Comparison of ENCODE assay signal across 20 cellular contexts in the genomic region with DNA sequence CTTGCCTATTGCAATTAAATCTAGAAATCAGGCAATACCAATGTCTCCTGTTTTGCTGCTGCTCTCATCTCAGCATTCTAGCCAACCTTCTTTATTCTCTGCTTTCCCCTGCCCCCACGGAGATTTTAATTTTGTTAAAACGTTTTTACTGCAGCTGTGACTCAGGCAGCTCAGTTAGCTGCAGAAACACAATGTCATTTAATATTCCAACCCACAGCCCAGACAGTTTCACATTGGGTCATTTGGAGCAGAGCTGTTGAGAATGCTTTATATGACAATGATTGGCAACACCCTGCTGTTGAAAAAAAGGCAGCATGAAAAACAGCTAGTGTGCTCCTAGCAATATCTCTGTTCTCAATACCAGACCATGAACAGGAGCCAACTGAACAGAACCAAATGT. TPM values are rescaled to one million over a fixed set of nuclear protein-coding genes. Genes with fewer than 3 reads are reported as not detected.
DNase-seq lines count a peak whose midpoint lies in the region; ATAC-seq and TF ChIP-seq lines count a peak whose summit lies in the region.
"Had no signal": no experiment of that assay in that cellular context is flagged by ENCODE, and none has a peak within 500 bp of the region (broad histone marks: within the 10 kb centered on the region; RNA-seq: fewer than 3 reads in every experiment).

No MANE protein-coding gene starts in this region.

- intact Hi-C loops in prostate gland (cut with DNase I): no loop called here

- WGBS in prostate gland: 25% methylated on average over 2 of the region's 2 CpGs

- H3K4me3 Mint-ChIP-seq in endothelial cell (ENCODE audit: unreplicated experiment): no peak overlapping the region
- H3K4me3 Mint-ChIP-seq: IgD-negative memory B cell had no signal

- peaks cover 5% of the 10 kb centered on the region for H3K27me3 Mint-ChIP-seq in endothelial cell (ENCODE audit: unreplicated experiment)
- H3K27me3 Mint-ChIP-seq: IgD-negative memory B cell had no signal

- H3K4me3 ChIP-seq in prostate gland: no peak overlapping the region
- H3K4me3 ChIP-seq: BLaER1, tibial nerve had no signal

- H3K27ac Mint-ChIP-seq in endothelial cell (ENCODE audit: unreplicated experiment): no peak overlapping the region
- H3K27ac Mint-ChIP-seq: IgD-negative memory B cell had no signal

- peak; percentile 76 for ATAC-seq in SK-N-SH treated with all-trans-retinoic acid at 6 μM for 48 hours
- ATAC-seq: left ventricle myocardium superior had no signal

- TF ChIP-seq POLR2A in prostate gland (IDR thresholded peaks at IDR 0.05): no peak

- peak in 2 of 3 experiments; percentile 3 to 68 for DNase-seq in NCI-H1417 (lab: John Stamatoyannopoulos, UW)
- DNase-seq in NCI-H1417 treated with DMSO at 0.1 percent for 48 hours (lab: John Stamatoyannopoulos, UW): no peak
- DNase-seq in left kidney (ENCODE audit: low read depth, low spot score): peak; percentile 26
- peak; percentile 67 for DNase-seq in superior temporal gyrus (ENCODE audit: extremely low spot score)
- DNase-seq in RPMI8226: no peak
- DNase-seq in endothelial cell (ENCODE audit: low spot score): no peak
- no peak for DNase-seq in prostate gland (ENCODE audit: low spot score)
- DNase-seq: activated CD4-positive, alpha-beta T cell treated with anti-CD3 and anti-CD28 coated beads for 4 hours; activated CD8-positive, alpha-beta memory T cell treated with anti-CD3 and anti-CD28 coated beads, Interleukin-2, amount 50 U/mL, for 4 hours; activated gamma-delta T cell treated with Interleukin-2 at 50 U/mL for 16 hours; foreskin fibroblast; GDM1; left ventricle myocardium superior; NCI-H226 had no signal

- H3K9me3 Mint-ChIP-seq in endothelial cell (ENCODE audit: unreplicated experiment): no peaks in the 10 kb centered on the region

- TF ChIP-seq CTCF in endothelial cell (IDR thresholded peaks at IDR 0.05; ENCODE audit: unreplicated experiment): no peak
- no peak for TF ChIP-seq CTCF in prostate gland (IDR thresholded peaks at IDR 0.05)

- no peaks in the 10 kb centered on the region for H3K4me1 Mint-ChIP-seq in endothelial cell (ENCODE audit: unreplicated experiment)

- no peak overlapping the region for H3K27ac ChIP-seq in prostate gland
- H3K27ac ChIP-seq: 22Rv1, BLaER1, tibial nerve had no signal

- no peaks in the 10 kb centered on the region for H3K36me3 Mint-ChIP-seq in endothelial cell (ENCODE audit: low read depth, unreplicated experiment)
- H3K36me3 Mint-ChIP-seq: IgD-negative memory B cell had no signal

- H3K36me3 ChIP-seq in prostate gland: no peaks in the 10 kb centered on the region
- H3K36me3 ChIP-seq: BLaER1, tibial nerve had no signal

- no peaks in the 10 kb centered on the region for H3K4me1 ChIP-seq in prostate gland (replicated peaks)
- H3K4me1 ChIP-seq: tibial nerve had no signal

- no peaks in the 10 kb centered on the region for H3K9me3 ChIP-seq in prostate gland
- H3K9me3 ChIP-seq: BLaER1, tibial nerve had no signal

- H3K27me3 ChIP-seq in prostate gland (replicated peaks; ENCODE audit: insufficient read depth): no peaks in the 10 kb centered on the region
- H3K27me3 ChIP-seq: BLaER1, tibial nerve had no signal

TF ChIP-seq in SK-N-SH treated with all-trans-retinoic acid at 6 μM for 48 hours, 23 proteins besides CTCF, POLR2A, EP300 and RAD21 (continues in another document):
- TF ChIP-seq RARB (CRISPR knock-in tag; IDR thresholded peaks at IDR 0.05) (no peak), ZFP30 (CRISPR knock-in tag; IDR thresholded peaks at IDR 0.05) (no peak), CSDC2 (CRISPR knock-in tag; IDR thresholded peaks at IDR 0.05) (no peak), ZNF70 (CRISPR knock-in tag; IDR thresholded peaks at IDR 0.05) (no peak), ZC3H10 (CRISPR knock-in tag; IDR thresholded peaks at IDR 0.05) (no peak), GLIS3 (CRISPR knock-in tag; IDR thresholded peaks at IDR 0.05) (no peak), TCF4 (CRISPR knock-in tag; IDR thresholded peaks at IDR 0.05; ENCODE audit: borderline replicate concordance) (no peak)
- TF ChIP-seq, protein P1, sequence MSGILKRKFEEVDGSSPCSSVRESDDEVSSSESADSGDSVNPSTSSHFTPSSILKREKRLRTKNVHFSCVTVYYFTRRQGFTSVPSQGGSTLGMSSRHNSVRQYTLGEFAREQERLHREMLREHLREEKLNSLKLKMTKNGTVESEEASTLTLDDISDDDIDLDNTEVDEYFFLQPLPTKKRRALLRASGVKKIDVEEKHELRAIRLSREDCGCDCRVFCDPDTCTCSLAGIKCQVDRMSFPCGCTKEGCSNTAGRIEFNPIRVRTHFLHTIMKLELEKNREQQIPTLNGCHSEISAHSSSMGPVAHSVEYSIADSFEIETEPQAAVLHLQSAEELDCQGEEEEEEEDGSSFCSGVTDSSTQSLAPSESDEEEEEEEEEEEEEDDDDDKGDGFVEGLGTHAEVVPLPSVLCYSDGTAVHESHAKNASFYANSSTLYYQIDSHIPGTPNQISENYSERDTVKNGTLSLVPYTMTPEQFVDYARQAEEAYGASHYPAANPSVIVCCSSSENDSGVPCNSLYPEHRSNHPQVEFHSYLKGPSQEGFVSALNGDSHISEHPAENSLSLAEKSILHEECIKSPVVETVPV (CRISPR knock-in tag; IDR thresholded peaks at IDR 0.05): no peak
- TF ChIP-seq, protein P2, sequence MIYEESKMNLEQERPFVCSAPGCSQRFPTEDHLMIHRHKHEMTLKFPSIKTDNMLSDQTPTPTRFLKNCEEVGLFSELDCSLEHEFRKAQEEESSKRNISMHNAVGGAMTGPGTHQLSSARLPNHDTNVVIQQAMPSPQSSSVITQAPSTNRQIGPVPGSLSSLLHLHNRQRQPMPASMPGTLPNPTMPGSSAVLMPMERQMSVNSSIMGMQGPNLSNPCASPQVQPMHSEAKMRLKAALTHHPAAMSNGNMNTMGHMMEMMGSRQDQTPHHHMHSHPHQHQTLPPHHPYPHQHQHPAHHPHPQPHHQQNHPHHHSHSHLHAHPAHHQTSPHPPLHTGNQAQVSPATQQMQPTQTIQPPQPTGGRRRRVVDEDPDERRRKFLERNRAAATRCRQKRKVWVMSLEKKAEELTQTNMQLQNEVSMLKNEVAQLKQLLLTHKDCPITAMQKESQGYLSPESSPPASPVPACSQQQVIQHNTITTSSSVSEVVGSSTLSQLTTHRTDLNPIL (CRISPR knock-in tag; IDR thresholded peaks at IDR 0.05; ENCODE audit: low read depth): no peak
- TF ChIP-seq, protein P3, sequence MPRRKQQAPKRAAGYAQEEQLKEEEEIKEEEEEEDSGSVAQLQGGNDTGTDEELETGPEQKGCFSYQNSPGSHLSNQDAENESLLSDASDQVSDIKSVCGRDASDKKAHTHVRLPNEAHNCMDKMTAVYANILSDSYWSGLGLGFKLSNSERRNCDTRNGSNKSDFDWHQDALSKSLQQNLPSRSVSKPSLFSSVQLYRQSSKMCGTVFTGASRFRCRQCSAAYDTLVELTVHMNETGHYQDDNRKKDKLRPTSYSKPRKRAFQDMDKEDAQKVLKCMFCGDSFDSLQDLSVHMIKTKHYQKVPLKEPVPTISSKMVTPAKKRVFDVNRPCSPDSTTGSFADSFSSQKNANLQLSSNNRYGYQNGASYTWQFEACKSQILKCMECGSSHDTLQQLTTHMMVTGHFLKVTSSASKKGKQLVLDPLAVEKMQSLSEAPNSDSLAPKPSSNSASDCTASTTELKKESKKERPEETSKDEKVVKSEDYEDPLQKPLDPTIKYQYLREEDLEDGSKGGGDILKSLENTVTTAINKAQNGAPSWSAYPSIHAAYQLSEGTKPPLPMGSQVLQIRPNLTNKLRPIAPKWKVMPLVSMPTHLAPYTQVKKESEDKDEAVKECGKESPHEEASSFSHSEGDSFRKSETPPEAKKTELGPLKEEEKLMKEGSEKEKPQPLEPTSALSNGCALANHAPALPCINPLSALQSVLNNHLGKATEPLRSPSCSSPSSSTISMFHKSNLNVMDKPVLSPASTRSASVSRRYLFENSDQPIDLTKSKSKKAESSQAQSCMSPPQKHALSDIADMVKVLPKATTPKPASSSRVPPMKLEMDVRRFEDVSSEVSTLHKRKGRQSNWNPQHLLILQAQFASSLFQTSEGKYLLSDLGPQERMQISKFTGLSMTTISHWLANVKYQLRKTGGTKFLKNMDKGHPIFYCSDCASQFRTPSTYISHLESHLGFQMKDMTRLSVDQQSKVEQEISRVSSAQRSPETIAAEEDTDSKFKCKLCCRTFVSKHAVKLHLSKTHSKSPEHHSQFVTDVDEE (CRISPR knock-in tag; IDR thresholded peaks at IDR 0.05): no peak
- TF ChIP-seq, protein P4, sequence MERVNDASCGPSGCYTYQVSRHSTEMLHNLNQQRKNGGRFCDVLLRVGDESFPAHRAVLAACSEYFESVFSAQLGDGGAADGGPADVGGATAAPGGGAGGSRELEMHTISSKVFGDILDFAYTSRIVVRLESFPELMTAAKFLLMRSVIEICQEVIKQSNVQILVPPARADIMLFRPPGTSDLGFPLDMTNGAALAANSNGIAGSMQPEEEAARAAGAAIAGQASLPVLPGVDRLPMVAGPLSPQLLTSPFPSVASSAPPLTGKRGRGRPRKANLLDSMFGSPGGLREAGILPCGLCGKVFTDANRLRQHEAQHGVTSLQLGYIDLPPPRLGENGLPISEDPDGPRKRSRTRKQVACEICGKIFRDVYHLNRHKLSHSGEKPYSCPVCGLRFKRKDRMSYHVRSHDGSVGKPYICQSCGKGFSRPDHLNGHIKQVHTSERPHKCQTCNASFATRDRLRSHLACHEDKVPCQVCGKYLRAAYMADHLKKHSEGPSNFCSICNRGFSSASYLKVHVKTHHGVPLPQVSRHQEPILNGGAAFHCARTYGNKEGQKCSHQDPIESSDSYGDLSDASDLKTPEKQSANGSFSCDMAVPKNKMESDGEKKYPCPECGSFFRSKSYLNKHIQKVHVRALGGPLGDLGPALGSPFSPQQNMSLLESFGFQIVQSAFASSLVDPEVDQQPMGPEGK (CRISPR knock-in tag; IDR thresholded peaks at IDR 0.05; ENCODE audit: borderline replicate concordance): no peak
- TF ChIP-seq, protein P5, sequence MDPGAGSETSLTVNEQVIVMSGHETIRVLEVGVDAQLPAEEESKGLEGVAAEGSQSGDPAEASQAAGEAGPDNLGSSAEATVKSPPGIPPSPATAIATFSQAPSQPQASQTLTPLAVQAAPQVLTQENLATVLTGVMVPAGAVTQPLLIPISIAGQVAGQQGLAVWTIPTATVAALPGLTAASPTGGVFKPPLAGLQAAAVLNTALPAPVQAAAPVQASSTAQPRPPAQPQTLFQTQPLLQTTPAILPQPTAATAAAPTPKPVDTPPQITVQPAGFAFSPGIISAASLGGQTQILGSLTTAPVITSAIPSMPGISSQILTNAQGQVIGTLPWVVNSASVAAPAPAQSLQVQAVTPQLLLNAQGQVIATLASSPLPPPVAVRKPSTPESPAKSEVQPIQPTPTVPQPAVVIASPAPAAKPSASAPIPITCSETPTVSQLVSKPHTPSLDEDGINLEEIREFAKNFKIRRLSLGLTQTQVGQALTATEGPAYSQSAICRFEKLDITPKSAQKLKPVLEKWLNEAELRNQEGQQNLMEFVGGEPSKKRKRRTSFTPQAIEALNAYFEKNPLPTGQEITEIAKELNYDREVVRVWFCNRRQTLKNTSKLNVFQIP (CRISPR knock-in tag; IDR thresholded peaks at IDR 0.05; ENCODE audit: borderline replicate concordance, low read depth): no peak

RNA-seq across cellular contexts. Expression of a gene that starts 12.6 kb away (rescaled TPM):
- total RNA-seq in endothelial cell (ENCODE audit: unreplicated experiment) (0.28 TPM), prostate gland (1 to 10 TPM in 1 of 2 donors, under 1 TPM in 1; 0.23 to 1.1 TPM)
- total RNA-seq: left ventricle myocardium superior had no signal

RNA-seq across cellular contexts. Expression of a gene that starts 19.5 kb away (rescaled TPM):
- total RNA-seq in endothelial cell (ENCODE audit: unreplicated experiment) (not detected), prostate gland (1 to 10 TPM in 1 of 2 donors, not detected in 1; 1.7 TPM)
- total RNA-seq: left ventricle myocardium superior, posterior vena cava had no signal

Comparison
In these comparisons a context has a peak if more than half of its experiments do, and no peak if none do; other contexts are left out.
1. DNase-seq: peak in NCI-H1417 (2 of 3), left kidney (single experiment) and superior temporal gyrus (single experiment); none in NCI-H1417 treated with DMSO at 0.1 percent for 48 hours (single experiment), RPMI8226 (single experiment), endothelial cell (single experiment) and prostate gland (single experiment).